In genomic region chr19:2064395-2064787, GRCh38 we compare ENCODE assay signal across 10 cellular contexts. TPM values are rescaled to one million over a fixed set of nuclear protein-coding genes. Genes with fewer than 3 reads are reported as not detected.
A peak's percentile ranks its signal among the peaks of the same experiment; 100 is the strongest.
DNase-seq lines count a peak whose midpoint lies in the region; ATAC-seq and TF ChIP-seq lines count a peak whose summit lies in the region.
"Had no signal": no experiment of that assay in that cellular context is flagged by ENCODE, and none has a peak within 500 bp of the region (broad histone marks: within the 10 kb centered on the region; RNA-seq: fewer than 3 reads in every experiment).

No MANE protein-coding gene starts in this region.

- H3K9me3 ChIP-seq in adrenal gland (replicated peaks in 1 of 3) (no peaks in the 10 kb centered on the region), skeletal muscle tissue (ENCODE audit: control insufficient read depth in 3 of 3, low read length in 3 of 3) (no peaks in the 10 kb centered on the region)

- intact Hi-C loops in adrenal gland (cut with DNase I): no loop called here

- WGBS in adrenal gland, 4 donors: 43 to 57% (median 47%) methylated on average over 10 to 13 of the region's 13 CpGs

- TF ChIP-seq POLR2A in adrenal gland (IDR thresholded peaks at IDR 0.05): no peak

- H3K4me3 ChIP-seq in adrenal gland: no peak overlapping the region
- H3K4me3 ChIP-seq in skeletal muscle tissue (ENCODE audit: low read length in 3 of 3): peak overlapping the region; percentile 14 to 52 (median 35)

- peak overlapping the region; percentile 88 to 100 (median 96) for H3K27ac ChIP-seq in adrenal gland
- H3K27ac ChIP-seq in layer of hippocampus (ENCODE audit: low read depth, low read length): peak overlapping the region; percentile 92
- peak overlapping the region; percentile 93 for H3K27ac ChIP-seq in skeletal muscle tissue (ENCODE audit: low read depth, low read length)

- peak overlapping the region; percentile 76 to 86 (median 78) for H3K9ac ChIP-seq in skeletal muscle tissue (ENCODE audit: low read depth in 1 of 3, low read length in 3 of 3)

- H3K4me1 ChIP-seq in adrenal gland (replicated peaks in 1 of 2) (peaks cover 43 to 50% of the 10 kb centered on the region in 2 donors), skeletal muscle tissue (ENCODE audit: control insufficient read depth in 3 of 3, insufficient read depth in 3 of 3, low read length in 3 of 3) (peaks cover 41 to 57% (median 43%) of the 10 kb centered on the region in 3 donors)

- no peak for TF ChIP-seq CTCF in adrenal gland (IDR thresholded peaks at IDR 0.05)

- ATAC-seq in SK-N-SH treated with all-trans-retinoic acid at 6 μM for 48 hours (no peak), GM19324 (IDR thresholded peaks at IDR 0.05; ENCODE audit: low FRiP score, unreplicated experiment) (no peak)

- peak; percentile 9 for DNase-seq in COLO668 (lab: John Stamatoyannopoulos, UW; ENCODE audit: unreplicated experiment)
- DNase-seq in adrenal gland: peak; percentile 69 to 87 (median 84)
- no peak for DNase-seq in NOMO-1 treated with DMSO at 0.1 percent for 48 hours (lab: John Stamatoyannopoulos, UW; ENCODE audit: unreplicated experiment)
- DNase-seq in stimulated activated CD4-positive, alpha-beta T cell treated with anti-CD3 and anti-CD28 coated beads, Interleukin-1b, Interleukin-23, amount 100 ng/mL, for 48 hours: no peak
- DNase-seq: activated effector memory CD4-positive, alpha-beta T cell treated with anti-CD3 and anti-CD28 coated beads, Interleukin-2, amount 50 U/mL, for 16 hours; NCI-H146 had no signal

- H3K27me3 ChIP-seq in adrenal gland (no peaks in the 10 kb centered on the region), layer of hippocampus (ENCODE audit: control insufficient read depth, insufficient read depth, low read length) (no peaks in the 10 kb centered on the region), skeletal muscle tissue (ENCODE audit: control insufficient read depth in 3 of 3, insufficient read depth in 3 of 3, low read length in 3 of 3) (no peaks in the 10 kb centered on the region)

- H3K36me3 ChIP-seq in adrenal gland (replicated peaks in 1 of 2) (no peaks in the 10 kb centered on the region), skeletal muscle tissue (ENCODE audit: control insufficient read depth in 3 of 3, insufficient read depth in 3 of 3, low read length in 3 of 3) (no peaks in the 10 kb centered on the region)

TF ChIP-seq in SK-N-SH treated with all-trans-retinoic acid at 6 μM for 48 hours, 23 proteins besides CTCF, POLR2A, EP300 and RAD21:
- TF ChIP-seq TOX (CRISPR knock-in tag; IDR thresholded peaks at IDR 0.05; ENCODE audit: borderline replicate concordance) (no peak), PATZ1 (CRISPR knock-in tag; IDR thresholded peaks at IDR 0.05; ENCODE audit: borderline replicate concordance) (no peak), CSRNP3 (CRISPR knock-in tag; IDR thresholded peaks at IDR 0.05) (no peak), ESRRG (CRISPR knock-in tag; IDR thresholded peaks at IDR 0.05) (no peak), ZFP3 (CRISPR knock-in tag; IDR thresholded peaks at IDR 0.05) (no peak), ZC3H10 (CRISPR knock-in tag; IDR thresholded peaks at IDR 0.05) (no peak), TSHZ2 (CRISPR knock-in tag; IDR thresholded peaks at IDR 0.05) (no peak), POU6F1 (CRISPR knock-in tag; IDR thresholded peaks at IDR 0.05; ENCODE audit: borderline replicate concordance, low read depth) (no peak), GLIS3 (CRISPR knock-in tag; IDR thresholded peaks at IDR 0.05) (no peak), SNAI2 (CRISPR knock-in tag; IDR thresholded peaks at IDR 0.05) (no peak), TCF4 (CRISPR knock-in tag; IDR thresholded peaks at IDR 0.05; ENCODE audit: borderline replicate concordance) (no peak), BACH2 (CRISPR knock-in tag; IDR thresholded peaks at IDR 0.05; ENCODE audit: borderline replicate concordance) (no peak), RARB (CRISPR knock-in tag; IDR thresholded peaks at IDR 0.05) (no peak), ISL1 (CRISPR knock-in tag; IDR thresholded peaks at IDR 0.05) (no peak), ZFP30 (CRISPR knock-in tag; IDR thresholded peaks at IDR 0.05) (no peak), PPARA (CRISPR knock-in tag; IDR thresholded peaks at IDR 0.05; ENCODE audit: borderline replicate concordance) (no peak), OSR1 (CRISPR knock-in tag; IDR thresholded peaks at IDR 0.05) (no peak), ZNF8 (CRISPR knock-in tag; IDR thresholded peaks at IDR 0.05) (no peak), CSDC2 (CRISPR knock-in tag; IDR thresholded peaks at IDR 0.05) (no peak)

RNA-seq across cellular contexts. Expression of gene MKNK2, which starts 13.3 kb away (rescaled TPM):
- total RNA-seq in adrenal gland (100 to 1,000 TPM; 106 to 440 (median 171) TPM), skeletal muscle tissue (32.4 TPM)
- 100 to 1,000 TPM in 2 of 3 donors, 10 to 100 TPM in 1; 30.4 to 238 (median 140) TPM for polyA plus RNA-seq in adrenal gland

RNA-seq across cellular contexts. Expression of gene MOB3A, which starts 31.7 kb away (rescaled TPM):
- total RNA-seq in adrenal gland (10 to 100 TPM; 25.5 to 54.0 (median 45.2) TPM), skeletal muscle tissue (12.0 TPM)
- 10 to 100 TPM; 13.6 to 22.4 (median 16.0) TPM for polyA plus RNA-seq in adrenal gland

RNA-seq across cellular contexts. Expression of gene IZUMO4, which starts 32.3 kb away (rescaled TPM):
- total RNA-seq in adrenal gland (1 to 10 TPM in 6 of 8 donors, under 1 TPM in 2; 0.69 to 8.7 (median 2.1) TPM), skeletal muscle tissue (2.1 TPM)
- 10 to 100 TPM in 2 of 3 donors, 1 to 10 TPM in 1; 2.6 to 24.6 (median 17.4) TPM for polyA plus RNA-seq in adrenal gland

RNA-seq across cellular contexts. Expression of gene BTBD2, which starts 48.9 kb away (rescaled TPM):
- total RNA-seq in adrenal gland (100 to 1,000 TPM in 1 of 8 donors, 10 to 100 TPM in 7; 55.0 to 122 (median 82.4) TPM), skeletal muscle tissue (28.7 TPM)
- polyA plus RNA-seq in adrenal gland: 10 to 100 TPM; 11.8 to 87.5 (median 57.7) TPM

Comparison
In these comparisons a context has a peak if more than half of its experiments do, and no peak if none do; other contexts are left out.
1. DNase-seq: peak in COLO668 (single experiment) and adrenal gland (7 of 7); none in NOMO-1 treated with DMSO at 0.1 percent for 48 hours (single experiment) and stimulated activated CD4-positive, alpha-beta T cell treated with anti-CD3 and anti-CD28 coated beads, Interleukin-1b, Interleukin-23, amount 100 ng/mL, for 48 hours (single experiment).
2. H3K4me3 ChIP-seq: peak in skeletal muscle tissue (3 of 3); none in adrenal gland (0 of 4).
3. Peak in every context shown above with its lines, with median percentiles within 50 percentile points of each other: H3K27ac ChIP-seq.